ENCODE assay signal across 24 cellular contexts in the genomic region with DNA sequence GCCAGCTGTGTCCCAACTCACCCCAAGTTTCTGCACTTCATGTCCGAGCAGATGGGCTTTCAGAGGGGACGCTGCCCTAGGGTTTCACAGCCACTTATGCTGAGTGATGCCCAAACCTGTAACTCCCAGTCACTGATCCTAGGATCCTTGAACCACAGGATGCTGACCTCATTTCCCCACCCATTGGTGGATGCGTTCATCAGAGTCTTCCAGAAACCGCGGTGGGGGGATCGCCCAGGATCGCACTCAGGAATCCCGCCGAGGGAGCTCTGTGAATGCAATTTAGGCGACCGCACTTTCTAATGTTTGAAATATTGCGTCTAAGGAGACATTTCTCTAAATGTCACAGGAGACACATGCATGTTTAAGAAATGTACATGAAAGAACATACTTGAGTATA.
DNase-seq lines count a peak whose midpoint lies in the region; ATAC-seq and TF ChIP-seq lines count a peak whose summit lies in the region.
"Had no signal": no experiment of that assay in that cellular context is flagged by ENCODE, and none has a peak within 500 bp of the region (broad histone marks: within the 10 kb centered on the region; RNA-seq: fewer than 3 reads in every experiment).

No MANE protein-coding gene starts in this region.

- H3K27me3 ChIP-seq in right atrium auricular region, result no peaks in the 10 kb centered on the region
- no peaks in the 10 kb centered on the region for H3K27me3 ChIP-seq in esophagus (ENCODE audit: control insufficient read depth in 1 of 2, insufficient read depth in 2 of 2, low read length in 2 of 2)
- H3K27me3 ChIP-seq in prostate gland (replicated peaks; ENCODE audit: insufficient read depth), result no peaks in the 10 kb centered on the region
- H3K27me3 ChIP-seq: BLaER1 had no signal

- TF ChIP-seq CTCF in right atrium auricular region (IDR thresholded peaks at IDR 0.05) (no peak), prostate gland (IDR thresholded peaks at IDR 0.05) (no peak)

- WGBS in esophagus, 2 donors, result 95 to 97% methylated on average over 12 of the region's 12 CpGs
- 96% methylated on average over 12 of the region's 12 CpGs for WGBS in prostate gland

- H3K36me3 ChIP-seq in right atrium auricular region (no peaks in the 10 kb centered on the region), esophagus (ENCODE audit: control insufficient read depth in 2 of 2, insufficient read depth in 2 of 2, low read length in 1 of 2) (no peaks in the 10 kb centered on the region), prostate gland (no peaks in the 10 kb centered on the region)
- H3K36me3 ChIP-seq: BLaER1 had no signal

- H3K4me1 ChIP-seq in right atrium auricular region, result no peaks in the 10 kb centered on the region
- peaks cover 0 to 5% of the 10 kb centered on the region in 2 donors for H3K4me1 ChIP-seq in esophagus (ENCODE audit: control insufficient read depth in 2 of 2, insufficient read depth in 2 of 2, low read length in 1 of 2)
- no peaks in the 10 kb centered on the region for H3K4me1 ChIP-seq in prostate gland (replicated peaks)

- TF ChIP-seq POLR2A in prostate gland (IDR thresholded peaks at IDR 0.05), result no peak

- no peak for ATAC-seq in GM18870 (IDR thresholded peaks at IDR 0.05; ENCODE audit: unreplicated experiment)
- ATAC-seq: HepG2, Panc1 had no signal

- H3K27ac ChIP-seq in right atrium auricular region (peak overlapping the region; percentile 78 to 86), esophagus (ENCODE audit: low read depth in 2 of 2, low read length in 1 of 2) (peak overlapping the region; percentile 20 to 35), prostate gland (peak overlapping the region; percentile 63 to 77)
- H3K27ac ChIP-seq: BLaER1, SK-N-MC had no signal

- H3K9me3 ChIP-seq in right atrium auricular region (no peaks in the 10 kb centered on the region), esophagus (ENCODE audit: control insufficient read depth in 2 of 2, insufficient read depth in 1 of 2, low read depth in 1 of 2, low read length in 1 of 2) (peaks cover 3% of the 10 kb centered on the region in 2 donors), prostate gland (no peaks in the 10 kb centered on the region)
- H3K9me3 ChIP-seq: BLaER1 had no signal

- intact Hi-C loops in cardiac septum (cut with DNase I) (no loop called here), prostate gland (cut with DNase I) (no loop called here)

- no peak overlapping the region for H3K4me3 ChIP-seq in right atrium auricular region
- H3K4me3 ChIP-seq in esophagus (ENCODE audit: low read depth in 1 of 2, low read length in 2 of 2), result no peak overlapping the region
- H3K4me3 ChIP-seq in prostate gland, result no peak overlapping the region
- H3K4me3 ChIP-seq: BLaER1, GM23248, SK-N-MC had no signal

- DNase-seq in right atrium auricular region (ENCODE audit: low spot score) (no peak), cardiac septum (ENCODE audit: low spot score) (no peak), prostate gland (ENCODE audit: low spot score) (no peak), NCI-H748 treated with DMSO at 0.1 percent for 48 hours (lab: John Stamatoyannopoulos, UW) (no peak)
- DNase-seq in central memory CD4-positive, alpha-beta T cell, result no peak
- DNase-seq: 8988T; CD4-positive, CD25-positive, alpha-beta regulatory T cell; DMS153; DND-41; H7; Kasumi-1; MV-4-11; NCI-H1105; NCI-H146; NCI-H446 treated with DMSO at 0.1 percent for 48 hours; NCI-H526; SIG-M5 had no signal

Comparison
In these comparisons a context has a peak if more than half of its experiments do, and no peak if none do; other contexts are left out.
1. H3K27ac ChIP-seq: peak in every context shown above with its lines; median percentile 82 in right atrium auricular region; 70 in prostate gland; 28 in esophagus.